8 cellular contexts compared by ENCODE assay signal in genomic region chr16:2033057-2033911, GRCh38. TPM values are rescaled to one million over a fixed set of nuclear protein-coding genes. Genes with fewer than 3 reads are reported as not detected.
DNase-seq lines count a peak whose midpoint lies in the region; ATAC-seq, FAIRE-seq and TF ChIP-seq lines count a peak whose summit lies in the region.

No MANE protein-coding gene starts in this region.

- TF ChIP-seq RAD21 in H1 (IDR thresholded peaks at IDR 0.05 in 1 of 2, conservative IDR thresholded peaks at IDR 0.05 in 1 of 2; ENCODE audit: low read depth in 2 of 2, low read length in 2 of 2) = no peak

- no peak for TF ChIP-seq CTCF in H1 (IDR thresholded peaks at IDR 0.05; ENCODE audit: control extremely low read depth in 1 of 3, insufficient read depth in 1 of 3, low read depth in 1 of 3, low read length in 3 of 3)
- TF ChIP-seq CTCF in mucosa of descending colon (IDR thresholded peaks at IDR 0.05) = no peak

- no peaks in the 10 kb centered on the region for H3K9me3 ChIP-seq in H1 (ENCODE audit: insufficient read depth in 2 of 2, low read depth in 1 of 2, low read length in 1 of 2)
- no peaks in the 10 kb centered on the region for H3K9me3 ChIP-seq in mucosa of descending colon

- ATAC-seq in mucosa of descending colon = peak; percentile 44

- no peak overlapping the region for H2BK15ac ChIP-seq in H1 (ENCODE audit: low read length)

- H3K27ac ChIP-seq in H1 (ENCODE audit: low read depth, low read length) (no peak overlapping the region), urinary bladder (ENCODE audit: low read depth) (peak overlapping the region; percentile 71)

- peaks cover 0 to under 1% (median 0%) of the 10 kb centered on the region in 4 experiments; a peak in 1 of 7 replicates for H3K27me3 ChIP-seq in H1 (replicated peaks in 1 of 4; ENCODE audit: control insufficient read depth in 3 of 4, extremely low read depth in 1 of 4, insufficient read depth in 3 of 4, low read length in 3 of 4)

- POLR2A ChIA-PET in H1 (lab: Charles Lee; ENCODE audit: partially characterized antibody) = interaction anchor here (0.6 to 2.4 kb wide), 6 partner anchors 8 to 118 kb away, joined by 3 to 9 read pairs (median 3); no protein-coding TSS in a partner anchor

- intact Hi-C loops in mucosa of descending colon (cut with DNase I, micrococcal nuclease) = no loop called here

- H3K14ac ChIP-seq in H1 (ENCODE audit: insufficient read length) = no peak overlapping the region

- H3K4me3 Mint-ChIP-seq in activated T-cell treated with anti-CD3 and anti-CD28 coated beads, Interleukin-2, amount 50 U/mL, for 24 hours = peak overlapping the region; percentile 27

- no peak overlapping the region for H2AFZ ChIP-seq in H1 (ENCODE audit: low read length)

- H3K36me3 ChIP-seq in H1 (ENCODE audit: control insufficient read depth in 2 of 4, insufficient read depth in 4 of 4, low read length in 3 of 4) = no peaks in the 10 kb centered on the region
- H3K36me3 ChIP-seq in mucosa of descending colon (ENCODE audit: low read depth) = no peaks in the 10 kb centered on the region
- no peaks in the 10 kb centered on the region for H3K36me3 ChIP-seq in urinary bladder (ENCODE audit: insufficient read depth)

- no peak overlapping the region for H2BK20ac ChIP-seq in H1 (ENCODE audit: low read length)

- H2BK5ac ChIP-seq in H1 (ENCODE audit: low read depth, low read length) = no peak overlapping the region; the same call in 1 of the 2 replicates

- no peak overlapping the region for H3K9ac ChIP-seq in H1 (replicated peaks in 1 of 4; ENCODE audit: extremely low read depth in 1 of 4, low read depth in 3 of 4, low read length in 3 of 4)

- no peak overlapping the region for H3K27ac Mint-ChIP-seq in activated T-cell treated with anti-CD3 and anti-CD28 coated beads, Interleukin-2, amount 50 U/mL, for 24 hours

- peaks cover 0 to 4% of the 10 kb centered on the region in 2 experiments for H4K20me1 ChIP-seq in H1 (replicated peaks in 1 of 2; ENCODE audit: control insufficient read depth in 1 of 2, insufficient read depth in 2 of 2, low read length in 2 of 2)

- H3K23me2 ChIP-seq in H1 (ENCODE audit: low read depth, low read length) = no peaks in the 10 kb centered on the region

- no peak overlapping the region for H2BK12ac ChIP-seq in H1 (ENCODE audit: low read depth, low read length)

- no peak overlapping the region for H3K4me3 ChIP-seq in H1 (ENCODE audit: extremely low read depth in 1 of 4, insufficient read depth in 2 of 4, low read depth in 3 of 4, low read length in 4 of 4)
- no peak overlapping the region for H3K4me3 ChIP-seq in mucosa of descending colon
- H3K4me3 ChIP-seq in urinary bladder (ENCODE audit: low read depth, low read length) = peak overlapping the region; percentile 6

- TF ChIP-seq EP300 in H1 (IDR thresholded peaks at IDR 0.05; ENCODE audit: borderline replicate concordance in 1 of 2, low read depth in 2 of 2, low read length in 2 of 2) = no peak

- H4K5ac ChIP-seq in H1 (ENCODE audit: insufficient read length, low read depth, low read length) = no peak overlapping the region

- H3K79me1 ChIP-seq in H1 (ENCODE audit: low read depth, low read length) = no peaks in the 10 kb centered on the region

- H4K91ac ChIP-seq in H1 (replicated peaks; ENCODE audit: insufficient read length, low read length) = no peak overlapping the region

- WGBS in H1 (ENCODE audit: extremely low coverage in 1 of 2, insufficient coverage in 1 of 2, insufficient read length in 1 of 2, insufficient replicate concordance in 2 of 2, low coverage in 1 of 2, low lambda C conversion rate in 2 of 2, missing lambda C conversion rate in 1 of 2), 2 experiments = 82% methylated on average over 26 of the region's 37 CpGs; no CpG with 5 or more reads in 1 of the 2 experiments
- WGBS in urinary bladder = 17% methylated on average over 37 of the region's 37 CpGs

- H3K79me2 ChIP-seq in H1 (ENCODE audit: control insufficient read depth in 1 of 2, insufficient read depth in 2 of 2, low read length in 2 of 2) = no peaks in the 10 kb centered on the region

- no peak overlapping the region for H2AK5ac ChIP-seq in H1 (ENCODE audit: low read depth, low read length)

- H3K18ac ChIP-seq in H1 (ENCODE audit: extremely low read depth, low read length) = no peak overlapping the region

- no peak for FAIRE-seq in H1 (lab: Jason Lieb, UNC)

- no peak for DNase-seq in activated T-cell treated with anti-CD3 and anti-CD28 coated beads, Interleukin-2, amount 50 U/mL, for 24 hours
- DNase-seq in activated T-cell treated with anti-CD3 and anti-CD28 coated beads, Interleukin-2, amount 50 U/mL, for 48 hours = no peak
- DNase-seq in H1 (ENCODE audit: low read depth in 1 of 2, low spot score in 2 of 2) (peak in 1 of 2 experiments; percentile 55), mucosa of descending colon (peak in 1 of 3 donors; percentile 72), NCI-H1048 (lab: John Stamatoyannopoulos, UW) (no peak), NCI-H1694 (lab: John Stamatoyannopoulos, UW) (no peak)
- DNase-seq in stimulated activated CD4-positive, alpha-beta T cell treated with anti-CD3 and anti-CD28 coated beads, Interleukin-4, amount 100 ng/mL, for 1 hour = no peak

- H3K56ac ChIP-seq in H1 (replicated peaks; ENCODE audit: insufficient read length, low read depth, low read length) = no peak overlapping the region

- H3K4me1 ChIP-seq in H1 (replicated peaks in 1 of 4; ENCODE audit: control insufficient read depth in 3 of 4, insufficient read depth in 4 of 4, low read length in 3 of 4) (peaks cover 0 to 2% (median 0%) of the 10 kb centered on the region in 4 experiments; a peak in 3 of 7 replicates), mucosa of descending colon (ENCODE audit: low read depth) (peaks cover 16% of the 10 kb centered on the region), urinary bladder (ENCODE audit: insufficient read depth) (peaks cover 3% of the 10 kb centered on the region)

- CTCF ChIA-PET in H1 (lab: Charles Lee; ENCODE audit: partially characterized antibody) = interaction anchor here (1.0 to 2.3 kb wide), 5 partner anchors 8 to 18 kb away, joined by 3 to 16 read pairs (median 3); no protein-coding TSS in a partner anchor

- no peaks in the 10 kb centered on the region for H3K9me3 Mint-ChIP-seq in activated T-cell treated with anti-CD3 and anti-CD28 coated beads, Interleukin-2, amount 50 U/mL, for 24 hours

- no peaks in the 10 kb centered on the region for H3K4me1 Mint-ChIP-seq in activated T-cell treated with anti-CD3 and anti-CD28 coated beads, Interleukin-2, amount 50 U/mL, for 24 hours (ENCODE audit: low read depth)

- H3K4ac ChIP-seq in H1 (replicated peaks; ENCODE audit: insufficient read length, low read depth, low read length) = no peak overlapping the region

- H3K36me3 Mint-ChIP-seq in activated T-cell treated with anti-CD3 and anti-CD28 coated beads, Interleukin-2, amount 50 U/mL, for 24 hours (ENCODE audit: low read depth) = no peaks in the 10 kb centered on the region

- peak overlapping the region; percentile 71 for H4K8ac ChIP-seq in H1 (ENCODE audit: extremely low read depth, insufficient read depth, low read length)

- H3K23ac ChIP-seq in H1 (ENCODE audit: insufficient read length) = no peak overlapping the region

- H2BK120ac ChIP-seq in H1 (replicated peaks; ENCODE audit: low read depth, low read length) = no peak overlapping the region

- no peak for TF ChIP-seq POLR2A in H1 (IDR thresholded peaks at IDR 0.05; ENCODE audit: control extremely low read depth in 1 of 2, low read depth in 2 of 2, low read length in 2 of 2)

- H3K27me3 Mint-ChIP-seq in activated T-cell treated with anti-CD3 and anti-CD28 coated beads, Interleukin-2, amount 50 U/mL, for 24 hours = no peaks in the 10 kb centered on the region

- H3K4me2 ChIP-seq in H1 (ENCODE audit: insufficient read depth in 1 of 2, low read depth in 2 of 2, low read length in 2 of 2) = no peak overlapping the region

RNA-seq across cellular contexts. Expression of gene NHERF2, which starts 6.6 kb away (rescaled TPM):
- 19.3 and 19.6 TPM in 2 replicates for total RNA-seq in H1 (2021; fragmentation: NEBNext Ultra II Directional; extraction: Animal tissue kit (Norgen Biotek cat#: 25700))
- polyA plus RNA-seq in H1 (2011; rRNA removed) (13.9 and 22.4 TPM in 2 replicates), urinary bladder (111 TPM)
- 14.3 TPM for polyA plus RNA-seq in H1 (2011; cell fraction: cytosol; rRNA removed)
- 15.4 TPM for polyA plus RNA-seq in H1 (2011; cell fraction: nucleus; rRNA removed)
- polyA plus RNA-seq in H1 (2012, experiment 1 of 2) = 6.9 to 18.2 TPM (median 15.2 TPM) in 4 replicates
- polyA plus RNA-seq in H1 (2012, experiment 2 of 2) = 11.5 TPM
- 16.9 TPM for polyA plus RNA-seq in H1 (2013, experiment 1 of 2)
- polyA plus RNA-seq in H1 (2013, experiment 2 of 2) = 16.5 TPM
- 2.1 and 3.3 TPM in 2 replicates for polyA minus RNA-seq in H1 (2011; rRNA and poly(A)+ RNA removed)
- polyA minus RNA-seq in H1 (2011; cell fraction: cytosol; rRNA and poly(A)+ RNA removed) = 10.2 TPM
- 1.9 TPM for polyA minus RNA-seq in H1 (2011; cell fraction: nucleus; rRNA and poly(A)+ RNA removed)
- total RNA-seq in mucosa of descending colon (10 to 100 TPM; 54.5 to 65.4 (median 60.0) TPM), urinary bladder (25.9 TPM)

RNA-seq across cellular contexts. Expression of gene NPW, which starts 13.7 kb away (rescaled TPM):
- 8.1 and 10.3 TPM in 2 replicates for total RNA-seq in H1 (2021; fragmentation: NEBNext Ultra II Directional; extraction: Animal tissue kit (Norgen Biotek cat#: 25700))
- polyA plus RNA-seq in H1 (2011; rRNA removed) (4.0 and 7.8 TPM in 2 replicates), urinary bladder (0.08 TPM)
- polyA plus RNA-seq in H1 (2011; cell fraction: cytosol; rRNA removed) = 2.0 TPM
- 4.4 TPM for polyA plus RNA-seq in H1 (2011; cell fraction: nucleus; rRNA removed)
- polyA plus RNA-seq in H1 (2012, experiment 1 of 2) = 3.4 to 6.5 TPM (median 4.5 TPM) in 4 replicates
- polyA plus RNA-seq in H1 (2012, experiment 2 of 2) = 9.6 TPM
- 11.2 TPM for polyA plus RNA-seq in H1 (2013, experiment 1 of 2)
- polyA plus RNA-seq in H1 (2013, experiment 2 of 2) = 14.0 TPM
- polyA minus RNA-seq in H1 (2011; rRNA and poly(A)+ RNA removed) = not detected in 2 replicates
- polyA minus RNA-seq in H1 (2011; cell fraction: cytosol; rRNA and poly(A)+ RNA removed) = 9.9 TPM
- 1.4 TPM for polyA minus RNA-seq in H1 (2011; cell fraction: nucleus; rRNA and poly(A)+ RNA removed)
- total RNA-seq in mucosa of descending colon (1 to 10 TPM in 1 of 3 donors, under 1 TPM in 2; 0.32 to 2.1 (median 0.60) TPM), urinary bladder (not detected)

RNA-seq across cellular contexts. Expression of gene NTHL1, which starts 14.3 kb away (rescaled TPM):
- total RNA-seq in H1 (2021; fragmentation: NEBNext Ultra II Directional; extraction: Animal tissue kit (Norgen Biotek cat#: 25700)) = 70.9 and 84.5 TPM in 2 replicates
- polyA plus RNA-seq in H1 (2011; rRNA removed) (150 and 209 TPM in 2 replicates), urinary bladder (28.5 TPM)
- 159 TPM for polyA plus RNA-seq in H1 (2011; cell fraction: cytosol; rRNA removed)
- 107 TPM for polyA plus RNA-seq in H1 (2011; cell fraction: nucleus; rRNA removed)
- 24.3 to 84.5 TPM (median 77.9 TPM) in 4 replicates for polyA plus RNA-seq in H1 (2012, experiment 1 of 2)
- 61.3 TPM for polyA plus RNA-seq in H1 (2012, experiment 2 of 2)
- 43.2 TPM for polyA plus RNA-seq in H1 (2013, experiment 1 of 2)
- 47.0 TPM for polyA plus RNA-seq in H1 (2013, experiment 2 of 2)
- 26.8 and 36.7 TPM in 2 replicates for polyA minus RNA-seq in H1 (2011; rRNA and poly(A)+ RNA removed)
- 44.5 TPM for polyA minus RNA-seq in H1 (2011; cell fraction: cytosol; rRNA and poly(A)+ RNA removed)
- 28.0 TPM for polyA minus RNA-seq in H1 (2011; cell fraction: nucleus; rRNA and poly(A)+ RNA removed)
- total RNA-seq in mucosa of descending colon (10 to 100 TPM; 23.5 to 28.2 (median 24.5) TPM), urinary bladder (13.7 TPM)

RNA-seq across cellular contexts. Expression of gene TSC2, which starts 14.5 kb away (rescaled TPM):
- 91.1 and 96.6 TPM in 2 replicates for total RNA-seq in H1 (2021; fragmentation: NEBNext Ultra II Directional; extraction: Animal tissue kit (Norgen Biotek cat#: 25700))
- polyA plus RNA-seq in H1 (2011; rRNA removed) (65.9 and 90.2 TPM in 2 replicates), urinary bladder (55.9 TPM)
- 41.7 TPM for polyA plus RNA-seq in H1 (2011; cell fraction: cytosol; rRNA removed)
- 431 TPM for polyA plus RNA-seq in H1 (2011; cell fraction: nucleus; rRNA removed)
- polyA plus RNA-seq in H1 (2012, experiment 1 of 2) = 79.5 to 86.9 TPM (median 82.8 TPM) in 4 replicates
- polyA plus RNA-seq in H1 (2012, experiment 2 of 2) = 60.3 TPM
- polyA plus RNA-seq in H1 (2013, experiment 1 of 2) = 39.2 TPM
- 39.2 TPM for polyA plus RNA-seq in H1 (2013, experiment 2 of 2)
- 71.6 and 74.8 TPM in 2 replicates for polyA minus RNA-seq in H1 (2011; rRNA and poly(A)+ RNA removed)
- polyA minus RNA-seq in H1 (2011; cell fraction: cytosol; rRNA and poly(A)+ RNA removed) = 70.0 TPM
- 98.2 TPM for polyA minus RNA-seq in H1 (2011; cell fraction: nucleus; rRNA and poly(A)+ RNA removed)
- total RNA-seq in mucosa of descending colon (100 to 1,000 TPM; 140 to 161 (median 150) TPM), urinary bladder (50.2 TPM)

RNA-seq across cellular contexts. Expression of gene ZNF598, which starts 23.7 kb away (rescaled TPM):
- 47.6 and 51.7 TPM in 2 replicates for total RNA-seq in H1 (2021; fragmentation: NEBNext Ultra II Directional; extraction: Animal tissue kit (Norgen Biotek cat#: 25700))
- polyA plus RNA-seq in H1 (2011; rRNA removed) = 29.3 and 43.0 TPM in 2 replicates
- 32.3 TPM for polyA plus RNA-seq in H1 (2011; cell fraction: cytosol; rRNA removed)
- polyA plus RNA-seq in H1 (2011; cell fraction: nucleus; rRNA removed) = 108 TPM
- polyA plus RNA-seq in H1 (2012, experiment 1 of 2) = 16.9 to 39.8 TPM (median 34.7 TPM) in 4 replicates
- 28.2 TPM for polyA plus RNA-seq in H1 (2012, experiment 2 of 2)
- 32.1 TPM for polyA plus RNA-seq in H1 (2013, experiment 1 of 2)
- polyA plus RNA-seq in H1 (2013, experiment 2 of 2) = 31.4 TPM
- polyA minus RNA-seq in H1 (2011; rRNA and poly(A)+ RNA removed) = 10.2 and 11.0 TPM in 2 replicates
- 34.1 TPM for polyA minus RNA-seq in H1 (2011; cell fraction: cytosol; rRNA and poly(A)+ RNA removed)
- 28.8 TPM for polyA minus RNA-seq in H1 (2011; cell fraction: nucleus; rRNA and poly(A)+ RNA removed)
- total RNA-seq in mucosa of descending colon = 10 to 100 TPM; 41.9 to 45.4 (median 42.4) TPM
- total RNA-seq in urinary bladder = 6.3 TPM
- polyA plus RNA-seq in urinary bladder = 38.4 TPM
